ENCODE assay signal across 8 cellular contexts in the genomic region with DNA sequence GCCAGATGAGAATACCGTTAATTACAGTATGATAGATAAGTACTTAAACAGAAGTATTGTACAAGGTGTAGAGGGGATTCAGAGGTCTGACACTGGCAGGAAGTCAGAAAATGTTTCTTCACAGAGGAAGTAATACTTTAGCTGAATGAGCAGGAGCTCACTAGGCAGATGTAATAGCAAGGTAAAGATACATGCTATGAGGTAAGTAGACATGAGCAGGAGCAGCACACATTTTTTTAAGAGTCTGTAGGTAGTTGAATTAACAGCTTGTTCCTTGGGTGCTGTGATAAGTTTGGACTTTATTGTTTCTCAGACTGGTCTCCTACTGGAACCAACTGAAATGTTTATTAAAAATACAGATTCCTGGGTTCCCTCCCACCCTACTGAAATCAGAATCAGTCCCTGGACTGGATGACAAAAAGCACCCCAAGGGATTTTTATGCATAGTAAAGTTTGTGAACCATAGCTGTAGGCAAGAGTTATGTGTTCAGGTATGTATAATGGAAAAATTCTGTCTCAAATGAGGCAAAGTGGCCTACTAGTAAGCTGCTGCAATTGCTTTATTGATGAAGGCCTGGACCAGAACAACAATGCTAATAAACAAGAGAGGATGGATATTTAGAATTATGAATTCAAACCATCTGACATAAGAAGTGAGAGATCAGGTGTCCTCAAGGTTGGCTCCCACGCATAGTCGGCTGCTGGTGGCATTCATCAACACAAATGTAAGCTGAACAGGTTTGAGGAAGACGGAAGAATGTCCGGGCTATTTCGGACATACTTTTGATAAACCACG. TPM values are rescaled to one million over a fixed set of nuclear protein-coding genes. Genes with fewer than 3 reads are reported as not detected.
DNase-seq lines count a peak whose midpoint lies in the region; ATAC-seq and TF ChIP-seq lines count a peak whose summit lies in the region.

No MANE protein-coding gene starts in this region.

- H3K27ac Mint-ChIP-seq in stimulated activated naive B cell treated with anti-CD40 and anti-IgM and Interleukin-4, amounts not matched to agents 10 μg/mL and 1 μg/mL and 100 μg/mL, for 72 hours = peak overlapping the region; percentile 93

- H3K4me3 Mint-ChIP-seq in stimulated activated naive B cell treated with anti-CD40 and anti-IgM and Interleukin-4, amounts not matched to agents 10 μg/mL and 1 μg/mL and 100 μg/mL, for 72 hours = peak overlapping the region; percentile 93 to 96

- no peaks in the 10 kb centered on the region for H3K9me3 ChIP-seq in BE2C
- no peaks in the 10 kb centered on the region for H3K9me3 ChIP-seq in iPS-20b (ENCODE audit: insufficient read depth, low read depth, low read length)

- H3K9ac ChIP-seq in iPS-20b (ENCODE audit: low read depth, low read length) = peak overlapping the region; percentile 94; the same call in 1 of the 2 replicates

- H3K27ac ChIP-seq in iPS-20b (ENCODE audit: low read length) = no peak overlapping the region

- ATAC-seq in stimulated activated naive B cell treated with anti-CD40 and anti-IgM and Interleukin-4, amounts not matched to agents 10 μg/mL and 1 μg/mL and 100 μg/mL, for 72 hours (replicated peaks) = no peak
- no peak for ATAC-seq in GM21367 (IDR thresholded peaks at IDR 0.05; ENCODE audit: unreplicated experiment)
- no peak for ATAC-seq in HG03097 (IDR thresholded peaks at IDR 0.05; ENCODE audit: low FRiP score, unreplicated experiment)

- H3K36me3 Mint-ChIP-seq in stimulated activated naive B cell treated with anti-CD40 and anti-IgM and Interleukin-4, amounts not matched to agents 10 μg/mL and 1 μg/mL and 100 μg/mL, for 72 hours = peaks cover 34 to 36% of the 10 kb centered on the region in 2 donors

- no peaks in the 10 kb centered on the region for H3K9me3 Mint-ChIP-seq in stimulated activated naive B cell treated with anti-CD40 and anti-IgM and Interleukin-4, amounts not matched to agents 10 μg/mL and 1 μg/mL and 100 μg/mL, for 72 hours

- H3K4me1 ChIP-seq in BE2C (peaks cover 3% of the 10 kb centered on the region; the same call in 1 of the 2 replicates), iPS-20b (ENCODE audit: insufficient read depth, low read length) (peaks cover 5% of the 10 kb centered on the region; the same call in 1 of the 2 replicates)

- no peaks in the 10 kb centered on the region for H3K27me3 Mint-ChIP-seq in stimulated activated naive B cell treated with anti-CD40 and anti-IgM and Interleukin-4, amounts not matched to agents 10 μg/mL and 1 μg/mL and 100 μg/mL, for 72 hours

- H3K4me1 Mint-ChIP-seq in stimulated activated naive B cell treated with anti-CD40 and anti-IgM and Interleukin-4, amounts not matched to agents 10 μg/mL and 1 μg/mL and 100 μg/mL, for 72 hours = peaks cover 24 to 40% of the 10 kb centered on the region in 2 donors

- TF ChIP-seq CTCF in BE2C (IDR thresholded peaks at IDR 0.05; ENCODE audit: low read depth, low read length) = no peak

- H3K36me3 ChIP-seq in BE2C (peaks cover 8% of the 10 kb centered on the region), iPS-20b (ENCODE audit: insufficient read depth, low read depth, low read length) (peaks cover 36% of the 10 kb centered on the region)

- DNase-seq in BE2C (no peak), HT1080 (ENCODE audit: low read depth) (peak; percentile 17), occipital lobe (lab: John Stamatoyannopoulos, UW) (no peak)
- DNase-seq in activated naive CD4-positive, alpha-beta T cell treated with anti-CD3 and anti-CD28 coated beads, Interleukin-2, amount 50 U/mL, for 16 hours = peak; percentile 22
- no peak for DNase-seq in stimulated activated naive B cell treated with anti-CD40 and anti-IgM and Interleukin-4, amounts not matched to agents 10 μg/mL and 1 μg/mL and 100 μg/mL, for 72 hours

- H3K27me3 ChIP-seq in BE2C (no peaks in the 10 kb centered on the region), iPS-20b (ENCODE audit: insufficient read depth, low read length) (no peaks in the 10 kb centered on the region)

- H3K4me3 ChIP-seq in BE2C (ENCODE audit: low read depth, low read length) = peak overlapping the region; percentile 84
- H3K4me3 ChIP-seq in iPS-20b (ENCODE audit: low read length) = peak overlapping the region; percentile 94

RNA-seq across cellular contexts. Expression of a gene that starts 0.9 kb away (rescaled TPM):
- 34.1 TPM for polyA plus RNA-seq in BE2C (2012; ENCODE audit: insufficient read depth, insufficient read length, low read depth)
- 18.0 and 20.8 TPM in 2 replicates for total RNA-seq in HT1080 (2014; rRNA removed; shearing (Covaris generic))
- 12.9 and 15.1 TPM in 2 replicates for polyA plus RNA-seq in HT1080 (2015; cell fraction: cytosol; rRNA removed)
- 77.8 and 79.0 TPM in 2 replicates for polyA plus RNA-seq in HT1080 (2015; cell fraction: nucleus; rRNA removed)
- total RNA-seq in occipital lobe = 36.2 TPM

RNA-seq across cellular contexts. Expression of a gene that starts 1.4 kb away (rescaled TPM):
- polyA plus RNA-seq in BE2C (2012; ENCODE audit: insufficient read depth, insufficient read length, low read depth) = 7.6 TPM
- total RNA-seq in HT1080 (2014; rRNA removed; shearing (Covaris generic)) = 14.9 and 17.5 TPM in 2 replicates
- 11.5 and 11.9 TPM in 2 replicates for polyA plus RNA-seq in HT1080 (2015; cell fraction: cytosol; rRNA removed)
- polyA plus RNA-seq in HT1080 (2015; cell fraction: nucleus; rRNA removed) = 7.9 and 8.0 TPM in 2 replicates
- 6.4 TPM for total RNA-seq in occipital lobe

RNA-seq across cellular contexts. Expression of a gene that starts 16.3 kb away (rescaled TPM):
- polyA plus RNA-seq in BE2C (2012; ENCODE audit: insufficient read depth, insufficient read length, low read depth) = 0.62 TPM
- 0.05 and 1.3 TPM in 2 replicates for total RNA-seq in HT1080 (2014; rRNA removed; shearing (Covaris generic))
- polyA plus RNA-seq in HT1080 (2015; cell fraction: cytosol; rRNA removed) = 0.01 TPM in 1 of 2 replicates, not detected in the other
- polyA plus RNA-seq in HT1080 (2015; cell fraction: nucleus; rRNA removed) = 0.44 and 0.57 TPM in 2 replicates
- 1.4 TPM for total RNA-seq in occipital lobe

RNA-seq across cellular contexts. Expression of a gene that starts 25.4 kb away (rescaled TPM):
- 27.5 TPM for polyA plus RNA-seq in BE2C (2012; ENCODE audit: insufficient read depth, insufficient read length, low read depth)
- 10.9 and 18.6 TPM in 2 replicates for total RNA-seq in HT1080 (2014; rRNA removed; shearing (Covaris generic))
- 12.4 and 17.7 TPM in 2 replicates for polyA plus RNA-seq in HT1080 (2015; cell fraction: cytosol; rRNA removed)
- polyA plus RNA-seq in HT1080 (2015; cell fraction: nucleus; rRNA removed) = 21.1 and 21.4 TPM in 2 replicates
- 45.2 TPM for total RNA-seq in occipital lobe

RNA-seq across cellular contexts. Expression of a gene that starts 32.2 kb away (rescaled TPM):
- polyA plus RNA-seq in BE2C (2012; ENCODE audit: insufficient read depth, insufficient read length, low read depth) = 1.1 TPM
- 8.8 and 10.9 TPM in 2 replicates for total RNA-seq in HT1080 (2014; rRNA removed; shearing (Covaris generic))
- polyA plus RNA-seq in HT1080 (2015; cell fraction: cytosol; rRNA removed) = 15.2 and 19.0 TPM in 2 replicates
- 29.2 and 36.2 TPM in 2 replicates for polyA plus RNA-seq in HT1080 (2015; cell fraction: nucleus; rRNA removed)
- 1.2 TPM for total RNA-seq in occipital lobe

Comparison
In these comparisons a context has a peak if more than half of its experiments do, and no peak if none do; other contexts are left out.
1. DNase-seq: peak in HT1080 (single experiment) and activated naive CD4-positive, alpha-beta T cell treated with anti-CD3 and anti-CD28 coated beads, Interleukin-2, amount 50 U/mL, for 16 hours (single experiment); none in BE2C (single experiment), stimulated activated naive B cell treated with anti-CD40 and anti-IgM and Interleukin-4, amounts not matched to agents 10 μg/mL and 1 μg/mL and 100 μg/mL, for 72 hours (single experiment) and occipital lobe (single experiment).